ENCODE assay signal across 16 cellular contexts in genomic region chr22:43995057-43995685, GRCh38. TPM values are rescaled to one million over a fixed set of nuclear protein-coding genes. Genes with fewer than 3 reads are reported as not detected.
A peak's percentile ranks its signal among the peaks of the same experiment; 100 is the strongest.
DNase-seq lines count a peak whose midpoint lies in the region; ATAC-seq and TF ChIP-seq lines count a peak whose summit lies in the region.
"Had no signal": no experiment of that assay in that cellular context is flagged by ENCODE, and none has a peak within 500 bp of the region (broad histone marks: within the 10 kb centered on the region; RNA-seq: fewer than 3 reads in every experiment).

No MANE protein-coding gene starts in this region.

- CTCF ChIA-PET in activated CD8-positive, alpha-beta memory T cell treated with anti-CD3 and anti-CD28 coated beads, Interleukin-2, amount 10 ng/mL, durations not matched to agents 7 days and 5 days (lab: Charles Lee) = interaction anchor here (1.1 to 7.4 kb wide), 5 partner anchors 11 to 631 kb away, joined by 3 to 162 read pairs (median 12); no protein-coding TSS in a partner anchor

- H3F3A ChIP-seq in MM.1S (ENCODE audit: insufficient read depth, low read length) = no peaks in the 10 kb centered on the region

- no peaks in the 10 kb centered on the region for H3K9me3 Mint-ChIP-seq in activated CD8-positive, alpha-beta memory T cell treated with anti-CD3 and anti-CD28 coated beads, Interleukin-2, amount 10 ng/mL, durations not matched to agents 7 days and 5 days (ENCODE audit: low read depth)
- no peaks in the 10 kb centered on the region for H3K9me3 Mint-ChIP-seq in central memory CD8-positive, alpha-beta T cell
- no peaks in the 10 kb centered on the region for H3K9me3 Mint-ChIP-seq in endothelial cell (ENCODE audit: unreplicated experiment)

- H3K79me2 ChIP-seq in MM.1S (ENCODE audit: low read length) = no peaks in the 10 kb centered on the region

- no peaks in the 10 kb centered on the region for H3K9me3 ChIP-seq in MM.1S (replicated peaks; ENCODE audit: insufficient read depth, low read length)
- H3K9me3 ChIP-seq: body of pancreas, SK-N-SH, testis had no signal

- H3K27me3 ChIP-seq in MM.1S (replicated peaks; ENCODE audit: insufficient read depth, low read length) = no peaks in the 10 kb centered on the region
- H3K27me3 ChIP-seq: body of pancreas, testis had no signal

- H3K4me2 ChIP-seq in MM.1S (ENCODE audit: low read depth, low read length) = peak overlapping the region; percentile 89
- H3K4me2 ChIP-seq: PC-9, SK-N-SH had no signal

- no peak for TF ChIP-seq CTCF in MM.1S (IDR thresholded peaks at IDR 0.05; ENCODE audit: low read length)
- TF ChIP-seq CTCF in endothelial cell (IDR thresholded peaks at IDR 0.05; ENCODE audit: unreplicated experiment) = no peak

- DNase-seq in activated CD8-positive, alpha-beta memory T cell treated with anti-CD3 and anti-CD28 coated beads, Interleukin-2, amount 10 ng/mL, durations not matched to agents 7 days and 5 days = no peak
- no peak for DNase-seq in activated CD8-positive, alpha-beta memory T cell treated with anti-CD3 and anti-CD28 coated beads for 24 hours
- DNase-seq in MM.1S (no peak), cerebellar cortex (ENCODE audit: low spot score) (no peak), endothelial cell (ENCODE audit: low spot score) (no peak)
- DNase-seq in central memory CD8-positive, alpha-beta T cell (ENCODE audit: low spot score in 2 of 2) = no peak
- DNase-seq: GM23248, NCI-H187, NCI-H510A, SK-N-SH, WERI-Rb-1 had no signal

- peak overlapping the region; percentile 84 for H3K4me3 Mint-ChIP-seq in activated CD8-positive, alpha-beta memory T cell treated with anti-CD3 and anti-CD28 coated beads, Interleukin-2, amount 10 ng/mL, durations not matched to agents 7 days and 5 days
- H3K4me3 Mint-ChIP-seq in central memory CD8-positive, alpha-beta T cell = peak overlapping the region; percentile 90
- H3K4me3 Mint-ChIP-seq in endothelial cell (ENCODE audit: unreplicated experiment) = no peak overlapping the region

- peak overlapping the region; percentile 82; the same call in 1 of the 2 replicates for H2AFZ ChIP-seq in MM.1S (ENCODE audit: low read length)
- H2AFZ ChIP-seq: GM23248, PC-9 had no signal

- H3K4me3 ChIP-seq in MM.1S (ENCODE audit: low read length) (peak overlapping the region; percentile 75), skin epidermis (peak overlapping the region in 1 of 7 experiments; percentile 18)
- H3K4me3 ChIP-seq: body of pancreas, GM23248, PC-9 had no signal

- H3K36me3 Mint-ChIP-seq in activated CD8-positive, alpha-beta memory T cell treated with anti-CD3 and anti-CD28 coated beads, Interleukin-2, amount 10 ng/mL, durations not matched to agents 7 days and 5 days = peaks cover 27% of the 10 kb centered on the region
- H3K36me3 Mint-ChIP-seq in central memory CD8-positive, alpha-beta T cell (ENCODE audit: insufficient read depth) = peaks cover 42% of the 10 kb centered on the region
- peaks cover 39% of the 10 kb centered on the region for H3K36me3 Mint-ChIP-seq in endothelial cell (ENCODE audit: low read depth, unreplicated experiment)

- H3K36me3 ChIP-seq in MM.1S (replicated peaks; ENCODE audit: insufficient read depth, low read length) = no peaks in the 10 kb centered on the region

- H3K9ac ChIP-seq in MM.1S (ENCODE audit: low read length) = peak overlapping the region; percentile 44; the same call in 1 of the 2 replicates
- H3K9ac ChIP-seq: GM23248, SK-N-SH had no signal

- H3K9me2 ChIP-seq in MM.1S (replicated peaks; ENCODE audit: insufficient read depth, low read length) = no peaks in the 10 kb centered on the region
- H3K9me2 ChIP-seq: SK-N-SH had no signal

- no peaks in the 10 kb centered on the region for H3K4me1 ChIP-seq in MM.1S (ENCODE audit: low read length)
- H3K4me1 ChIP-seq: body of pancreas had no signal

- H4K20me1 ChIP-seq in MM.1S (ENCODE audit: insufficient read depth, low read length) = no peaks in the 10 kb centered on the region

- no peak for ATAC-seq in activated CD8-positive, alpha-beta memory T cell treated with anti-CD3 and anti-CD28 coated beads, Interleukin-2, amount 10 ng/mL, durations not matched to agents 7 days and 5 days
- ATAC-seq in central memory CD8-positive, alpha-beta T cell (replicated peaks; ENCODE audit: extremely low read depth, poor library complexity, severe bottlenecking) = no peak
- ATAC-seq in HG02970 (IDR thresholded peaks at IDR 0.05; ENCODE audit: low FRiP score, unreplicated experiment) = no peak
- ATAC-seq: body of pancreas had no signal

- peaks cover 22% of the 10 kb centered on the region for H3K4me1 Mint-ChIP-seq in activated CD8-positive, alpha-beta memory T cell treated with anti-CD3 and anti-CD28 coated beads, Interleukin-2, amount 10 ng/mL, durations not matched to agents 7 days and 5 days
- peaks cover 40% of the 10 kb centered on the region for H3K4me1 Mint-ChIP-seq in central memory CD8-positive, alpha-beta T cell
- H3K4me1 Mint-ChIP-seq in endothelial cell (ENCODE audit: unreplicated experiment) = peaks cover 2% of the 10 kb centered on the region

- peak overlapping the region; percentile 88 for H3K27ac Mint-ChIP-seq in activated CD8-positive, alpha-beta memory T cell treated with anti-CD3 and anti-CD28 coated beads, Interleukin-2, amount 10 ng/mL, durations not matched to agents 7 days and 5 days
- H3K27ac Mint-ChIP-seq in central memory CD8-positive, alpha-beta T cell (ENCODE audit: low read depth) = peak overlapping the region; percentile 92
- no peak overlapping the region for H3K27ac Mint-ChIP-seq in endothelial cell (ENCODE audit: unreplicated experiment)

- no peaks in the 10 kb centered on the region for H3K27me3 Mint-ChIP-seq in activated CD8-positive, alpha-beta memory T cell treated with anti-CD3 and anti-CD28 coated beads, Interleukin-2, amount 10 ng/mL, durations not matched to agents 7 days and 5 days
- H3K27me3 Mint-ChIP-seq in central memory CD8-positive, alpha-beta T cell = no peaks in the 10 kb centered on the region
- peaks cover 3% of the 10 kb centered on the region for H3K27me3 Mint-ChIP-seq in endothelial cell (ENCODE audit: unreplicated experiment)

- no peak overlapping the region for H3K27ac ChIP-seq in MM.1S (ENCODE audit: low read length)
- H3K27ac ChIP-seq in skin epidermis = peak overlapping the region in 11 of 21 experiments; percentile 52 to 88 (median 64)
- H3K27ac ChIP-seq: body of pancreas, GM23248, PC-9, testis, WERI-Rb-1 had no signal

RNA-seq across cellular contexts. Expression of gene PARVB, which starts 28.9 kb away (rescaled TPM):
- total RNA-seq in activated CD8-positive, alpha-beta memory T cell treated with anti-CD3 and anti-CD28 coated beads, Interleukin-2, amount 10 ng/mL, durations not matched to agents 7 days and 5 days = 10 to 100 TPM; 56.9 to 66.9 TPM
- 105 TPM for total RNA-seq in endothelial cell (ENCODE audit: unreplicated experiment)

RNA-seq across cellular contexts. Expression of gene SAMM50, which starts 39.9 kb away (rescaled TPM):
- total RNA-seq in activated CD8-positive, alpha-beta memory T cell treated with anti-CD3 and anti-CD28 coated beads, Interleukin-2, amount 10 ng/mL, durations not matched to agents 7 days and 5 days = 10 to 100 TPM; 42.2 to 57.9 TPM
- 81.6 TPM for total RNA-seq in endothelial cell (ENCODE audit: unreplicated experiment)
